11 cellular contexts compared by ENCODE assay signal in genomic region chr4:90317785-90318184, GRCh38.
A peak's percentile ranks its signal among the peaks of the same experiment; 100 is the strongest.
DNase-seq lines count a peak whose midpoint lies in the region; TF ChIP-seq lines count a peak whose summit lies in the region.
"Had no signal": no experiment of that assay in that cellular context is flagged by ENCODE, and none has a peak within 500 bp of the region (broad histone marks: within the 10 kb centered on the region; RNA-seq: fewer than 3 reads in every experiment).

No MANE protein-coding gene starts in this region.

- peak; percentile 95 for DNase-seq in H4 (ENCODE audit: low spot score)
- no peak for DNase-seq in SK-N-MC (ENCODE audit: low read depth, low spot score)
- DNase-seq in fibroblast of pulmonary artery (ENCODE audit: low read depth), result peak; percentile 93
- DNase-seq in renal cortical epithelial cell (ENCODE audit: low read depth), result peak; percentile 88
- DNase-seq in Kasumi-1 (lab: John Stamatoyannopoulos, UW), result no peak
- DNase-seq in sigmoid colon, result no peak
- no peak for DNase-seq in T1000 (lab: John Stamatoyannopoulos, UW)
- DNase-seq in T-helper 1 cell, result no peak
- DNase-seq: activated CD4-positive, CD25-positive, alpha-beta regulatory T cell; activated gamma-delta T cell treated with Interleukin-2 at 50 U/mL for 16 hours had no signal

- 74 to 79% methylated on average over 2 of the region's 2 CpGs for WGBS in sigmoid colon, 2 donors

- H3K4me3 ChIP-seq in SK-N-MC (peak overlapping the region; percentile 42), fibroblast of pulmonary artery (replicated peaks; ENCODE audit: low read depth, low read length) (peak overlapping the region; percentile 17), sigmoid colon (no peak overlapping the region)
- H3K4me3 ChIP-seq: HAP-1 had no signal

- TF ChIP-seq POLR2A in sigmoid colon (IDR thresholded peaks at IDR 0.05), result no peak

- TF ChIP-seq CTCF in fibroblast of pulmonary artery (IDR thresholded peaks at IDR 0.05; ENCODE audit: low read length, missing control alignments) (no peak), sigmoid colon (IDR thresholded peaks at IDR 0.05) (no peak)

- intact Hi-C loops in sigmoid colon (cut with DNase I), result no loop called here

- H3K9me3 ChIP-seq in SK-N-MC (ENCODE audit: low read depth, low read length), result no peaks in the 10 kb centered on the region
- H3K9me3 ChIP-seq in sigmoid colon, result no peaks in the 10 kb centered on the region
- H3K9me3 ChIP-seq: HAP-1 had no signal

- H3K36me3 ChIP-seq in SK-N-MC (ENCODE audit: insufficient read depth, low read length) (no peaks in the 10 kb centered on the region), sigmoid colon (no peaks in the 10 kb centered on the region)
- H3K36me3 ChIP-seq: HAP-1 had no signal

- no peaks in the 10 kb centered on the region for H3K27me3 ChIP-seq in sigmoid colon

- H3K4me1 ChIP-seq in sigmoid colon, result peaks cover 0 to 7% (median 0%) of the 10 kb centered on the region in 4 donors

- H3K27ac ChIP-seq in SK-N-MC, result peak overlapping the region; percentile 91
- H3K27ac ChIP-seq in sigmoid colon, result peak overlapping the region in 1 of 4 donors; percentile 4

- TF ChIP-seq EP300 in sigmoid colon (IDR thresholded peaks at IDR 0.05), result no peak

- H3K9ac ChIP-seq in SK-N-MC (ENCODE audit: insufficient read length), result no peak overlapping the region

Comparison
In these comparisons a context has a peak if more than half of its experiments do, and no peak if none do; other contexts are left out.
1. DNase-seq: peak in H4 (single experiment), fibroblast of pulmonary artery (single experiment) and renal cortical epithelial cell (single experiment); none in SK-N-MC (single experiment), Kasumi-1 (0 of 2), sigmoid colon (single experiment), T1000 (single experiment) and T-helper 1 cell (0 of 5).
2. H3K4me3 ChIP-seq: peak in SK-N-MC (single experiment) and fibroblast of pulmonary artery (single experiment); none in sigmoid colon (0 of 4).